Comparison of ENCODE assay signal across 8 cellular contexts in genomic region chr3:140943781-140944547, GRCh38. TPM values are rescaled to one million over a fixed set of nuclear protein-coding genes. Genes with fewer than 3 reads are reported as not detected.
DNase-seq lines count a peak whose midpoint lies in the region; ATAC-seq, FAIRE-seq and TF ChIP-seq lines count a peak whose summit lies in the region.

No MANE protein-coding gene starts in this region.

- H3K4me2 ChIP-seq in smooth muscle cell, result peak overlapping the region; percentile 94

- no peaks in the 10 kb centered on the region for H3K27me3 Mint-ChIP-seq in activated CD4-positive, alpha-beta T cell treated with anti-CD3 and anti-CD28 coated beads, Interleukin-2, amount 10 ng/mL, durations not matched to agents 7 days and 5 days
- no peaks in the 10 kb centered on the region for H3K27me3 Mint-ChIP-seq in T-cell

- ATAC-seq in T-cell (replicated peaks in 1 of 4), result no peak
- no peak for ATAC-seq in gastroesophageal sphincter
- ATAC-seq in HG02642 (IDR thresholded peaks at IDR 0.05; ENCODE audit: poor library complexity, unreplicated experiment), result no peak

- WGBS in gastroesophageal sphincter (ENCODE audit: low coverage in 1 of 2), 2 donors, result 53 to 61% methylated on average over 5 of the region's 5 CpGs
- WGBS in smooth muscle cell (ENCODE audit: low lambda C conversion rate), result 90% methylated on average over 5 of the region's 5 CpGs

- CTCF ChIA-PET in activated CD4-positive, alpha-beta T cell treated with anti-CD3 and anti-CD28 coated beads, Interleukin-2, amount 10 ng/mL, durations not matched to agents 7 days and 5 days (lab: Charles Lee), result interaction anchor here (1.0 to 1.9 kb wide), 5 partner anchors 9 to 288 kb away, joined by 3 to 5 read pairs (median 3); partner anchors contain the start of gene PXYLP1
- CTCF ChIA-PET in T-cell (lab: Charles Lee), result interaction anchor here (0.5 to 2.2 kb wide), 6 partner anchors 9 to 288 kb away, joined by 3 to 7 read pairs (median 4); no protein-coding TSS in a partner anchor

- no peaks in the 10 kb centered on the region for H3K9me3 Mint-ChIP-seq in activated CD4-positive, alpha-beta T cell treated with anti-CD3 and anti-CD28 coated beads, Interleukin-2, amount 10 ng/mL, durations not matched to agents 7 days and 5 days
- H3K9me3 Mint-ChIP-seq in T-cell, result no peaks in the 10 kb centered on the region

- H3K4me3 ChIP-seq in gastroesophageal sphincter (peak overlapping the region; percentile 91), smooth muscle cell (peak overlapping the region; percentile 93)

- H3K36me3 ChIP-seq in gastroesophageal sphincter (no peaks in the 10 kb centered on the region), smooth muscle cell (ENCODE audit: low read depth) (no peaks in the 10 kb centered on the region)

- TF ChIP-seq POLR2A in gastroesophageal sphincter (IDR thresholded peaks at IDR 0.05), result no peak

- peaks cover 16 to 41% (median 21%) of the 10 kb centered on the region in 3 donors for H3K4me1 ChIP-seq in gastroesophageal sphincter
- H3K4me1 ChIP-seq in smooth muscle cell (ENCODE audit: low read depth), result peaks cover 17% of the 10 kb centered on the region

- H3K36me3 Mint-ChIP-seq in activated CD4-positive, alpha-beta T cell treated with anti-CD3 and anti-CD28 coated beads, Interleukin-2, amount 10 ng/mL, durations not matched to agents 7 days and 5 days (ENCODE audit: low read depth), result peaks cover 15% of the 10 kb centered on the region
- peaks cover 9% of the 10 kb centered on the region for H3K36me3 Mint-ChIP-seq in T-cell

- H3K9me3 ChIP-seq in gastroesophageal sphincter (no peaks in the 10 kb centered on the region), smooth muscle cell (replicated peaks; ENCODE audit: low read depth) (no peaks in the 10 kb centered on the region)

- peaks cover 62% of the 10 kb centered on the region for H3K79me2 ChIP-seq in smooth muscle cell (ENCODE audit: low read depth)

- no peak for DNase-seq in activated CD4-positive, alpha-beta T cell treated with anti-CD3 and anti-CD28 coated beads, Interleukin-2, amount 10 ng/mL, durations not matched to agents 7 days and 5 days
- no peak for DNase-seq in activated CD4-positive, alpha-beta T cell treated with anti-CD3 and anti-CD28 coated beads, Interleukin-2, amount 50 U/mL, for 4 hours
- DNase-seq in T-cell (no peak), smooth muscle cell (lab: John Stamatoyannopoulos, UW; ENCODE audit: unreplicated experiment) (no peak), GOT3 (lab: John Stamatoyannopoulos, UW) (no peak), RCC 7860 (ENCODE audit: low spot score) (no peak)

- H3F3A ChIP-seq in smooth muscle cell (ENCODE audit: low read depth), result peaks cover 6% of the 10 kb centered on the region

- H3K4me1 Mint-ChIP-seq in activated CD4-positive, alpha-beta T cell treated with anti-CD3 and anti-CD28 coated beads, Interleukin-2, amount 10 ng/mL, durations not matched to agents 7 days and 5 days, result peaks cover 28% of the 10 kb centered on the region
- peaks cover 59 to 64% (median 62%) of the 10 kb centered on the region in 3 donors for H3K4me1 Mint-ChIP-seq in T-cell

- peak overlapping the region; percentile 99 for H3K27ac Mint-ChIP-seq in activated CD4-positive, alpha-beta T cell treated with anti-CD3 and anti-CD28 coated beads, Interleukin-2, amount 10 ng/mL, durations not matched to agents 7 days and 5 days
- no peak overlapping the region for H3K27ac Mint-ChIP-seq in T-cell

- no peak overlapping the region for H2AFZ ChIP-seq in smooth muscle cell (ENCODE audit: low read depth)

- TF ChIP-seq EP300 in gastroesophageal sphincter (IDR thresholded peaks at IDR 0.05), result no peak

- H3K27me3 ChIP-seq in gastroesophageal sphincter (no peaks in the 10 kb centered on the region), smooth muscle cell (ENCODE audit: low read depth) (no peaks in the 10 kb centered on the region)

- H3K4me3 Mint-ChIP-seq in activated CD4-positive, alpha-beta T cell treated with anti-CD3 and anti-CD28 coated beads, Interleukin-2, amount 10 ng/mL, durations not matched to agents 7 days and 5 days, result peak overlapping the region; percentile 93
- H3K4me3 Mint-ChIP-seq in T-cell, result peak overlapping the region; percentile 90 to 96 (median 95)

- TF ChIP-seq CTCF in gastroesophageal sphincter (IDR thresholded peaks at IDR 0.05), result no peak
- TF ChIP-seq CTCF in smooth muscle cell (IDR thresholded peaks at IDR 0.05; ENCODE audit: borderline replicate concordance, insufficient read depth, poor library complexity, severe bottlenecking), result no peak

- peaks cover 63% of the 10 kb centered on the region for H4K20me1 ChIP-seq in smooth muscle cell (ENCODE audit: low read depth)

- POLR2A ChIA-PET in activated CD4-positive, alpha-beta T cell treated with anti-CD3 and anti-CD28 coated beads, Interleukin-2, amount 10 ng/mL, durations not matched to agents 7 days and 5 days (lab: Charles Lee), result no interaction called here
- POLR2A ChIA-PET in T-cell (lab: Charles Lee), result interaction anchor here in 1 of 2 donors (1.5 kb wide), 1 partner anchor 24 kb away, joined by 6 read pairs; no protein-coding TSS in a partner anchor

- peak overlapping the region; percentile 89 to 99 (median 98) for H3K27ac ChIP-seq in gastroesophageal sphincter
- no peak overlapping the region for H3K27ac ChIP-seq in smooth muscle cell (ENCODE audit: low read depth)

- no peak for FAIRE-seq in RCC 7860 (lab: Jason Lieb, UNC)

- H3K9ac ChIP-seq in smooth muscle cell (ENCODE audit: low read depth), result no peak overlapping the region

RNA-seq across cellular contexts. Expression of gene SLC25A36, which starts 2.3 kb away (rescaled TPM):
- 10 to 100 TPM; 31.9 to 35.6 TPM for total RNA-seq in activated CD4-positive, alpha-beta T cell treated with anti-CD3 and anti-CD28 coated beads, Interleukin-2, amount 10 ng/mL, durations not matched to agents 7 days and 5 days
- total RNA-seq in T-cell, result 100 to 1,000 TPM in 2 of 5 donors, 10 to 100 TPM in 3; 44.4 to 112 (median 58.6) TPM
- 10 to 100 TPM; 42.1 to 73.8 (median 62.3) TPM for total RNA-seq in gastroesophageal sphincter
- total RNA-seq in smooth muscle cell, result 79.2 and 109 TPM in 2 replicates
- polyA plus RNA-seq in smooth muscle cell, result 27.6 and 31.2 TPM in 2 replicates
